In the genomic region with DNA sequence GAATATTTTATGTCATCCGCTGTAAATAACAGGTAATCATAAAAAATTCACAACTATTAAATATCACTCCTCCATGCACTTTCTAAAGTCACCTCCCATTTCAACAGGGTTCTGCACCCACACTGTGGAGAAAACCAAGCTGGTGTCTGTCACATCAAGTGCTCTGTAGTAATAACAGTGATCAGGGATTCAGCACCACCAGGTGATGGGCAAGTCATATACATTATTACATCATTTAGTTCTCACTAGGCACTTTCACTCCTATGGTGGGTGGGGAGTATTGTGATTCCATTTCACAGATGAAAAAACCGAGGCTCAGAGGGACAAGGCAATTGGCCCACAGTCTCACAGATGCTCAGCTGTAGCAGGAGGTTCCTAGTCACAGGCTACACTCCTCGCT, we compare ENCODE assay signal across 26 cellular contexts. TPM values are rescaled to one million over a fixed set of nuclear protein-coding genes. Genes with fewer than 3 reads are reported as not detected.
"Had no signal": no experiment of that assay in that cellular context is flagged by ENCODE, and none has a peak within 500 bp of the region (broad histone marks: within the 10 kb centered on the region; RNA-seq: fewer than 3 reads in every experiment).

No MANE protein-coding gene starts in this region.

- H3K4me3 ChIP-seq: left lung, lower lobe of right lung, ovary, right atrium auricular region, skin epidermis, tibial nerve, uterus had no signal

- H3K4me3 Mint-ChIP-seq: naive thymus-derived CD8-positive, alpha-beta T cell; nephron; neural crest cell; stimulated activated naive B cell treated with anti-CD40 and anti-IgM and Interleukin-4, amounts not matched to agents 10 μg/mL and 1 μg/mL and 100 μg/mL, for 72 hours; stimulated activated naive CD8-positive, alpha-beta T cell treated with anti-CD3 and anti-CD28 coated beads, Interleukin-15, Interleukin-2, amounts not matched to agents 100 ng/mL and 50 ng/mL, for 24 hours; type B pancreatic cell had no signal

- H3K36me3 ChIP-seq: left lung, lower lobe of right lung, neutrophil, ovary, right atrium auricular region, tibial nerve, uterus had no signal

- H3K27ac Mint-ChIP-seq: naive thymus-derived CD8-positive, alpha-beta T cell; nephron; progenitor cell of endocrine pancreas; stimulated activated naive B cell treated with anti-CD40 and anti-IgM and Interleukin-4, amounts not matched to agents 10 μg/mL and 1 μg/mL and 100 μg/mL, for 72 hours; stimulated activated naive CD8-positive, alpha-beta T cell treated with anti-CD3 and anti-CD28 coated beads, Interleukin-15, Interleukin-2, amounts not matched to agents 100 ng/mL and 50 ng/mL, for 24 hours; type B pancreatic cell had no signal

- H3K36me3 Mint-ChIP-seq: naive thymus-derived CD8-positive, alpha-beta T cell; stimulated activated naive B cell treated with anti-CD40 and anti-IgM and Interleukin-4, amounts not matched to agents 10 μg/mL and 1 μg/mL and 100 μg/mL, for 72 hours; type B pancreatic cell had no signal

- ATAC-seq: left colon; left lung; lower lobe of right lung; naive thymus-derived CD8-positive, alpha-beta T cell; sciatic nerve; stimulated activated naive B cell treated with anti-CD40 and anti-IgM and Interleukin-4, amounts not matched to agents 10 μg/mL and 1 μg/mL and 100 μg/mL, for 72 hours had no signal

- H3K27me3 ChIP-seq: left lung, ovary, right atrium auricular region, tibial nerve, uterus had no signal

- H3K9me3 Mint-ChIP-seq: naive thymus-derived CD8-positive, alpha-beta T cell; nephron; neural crest cell; stimulated activated naive B cell treated with anti-CD40 and anti-IgM and Interleukin-4, amounts not matched to agents 10 μg/mL and 1 μg/mL and 100 μg/mL, for 72 hours; stimulated activated naive CD8-positive, alpha-beta T cell treated with anti-CD3 and anti-CD28 coated beads, Interleukin-15, Interleukin-2, amounts not matched to agents 100 ng/mL and 50 ng/mL, for 24 hours; type B pancreatic cell had no signal

- H3K4me1 ChIP-seq: left lung, lower lobe of right lung, right atrium auricular region, uterus had no signal

- H3K9me3 ChIP-seq: left lung, lower lobe of right lung, neutrophil, ovary, right atrium auricular region, tibial nerve, uterus had no signal

- DNase-seq: hippocampal formation; kidney; left colon; left lung; lower lobe of right lung; mammary epithelial cell; mesenchymal stem cell; naive thymus-derived CD8-positive, alpha-beta T cell; ovary; stimulated activated CD4-positive, alpha-beta T cell treated with anti-CD3 and anti-CD28 coated beads, Interleukin-12 subunit alpha, Interleukin-12 subunit beta, amount 100 ng/mL, for 4 hours; stimulated activated CD4-positive, alpha-beta T cell treated with anti-CD3 and anti-CD28 coated beads, Interleukin-15, amount 100 ng/mL, for 24 hours; stimulated activated CD4-positive, alpha-beta T cell treated with anti-CD3 and anti-CD28 coated beads, Interleukin-2, amount 100 ng/mL, for 24 hours; stimulated activated CD4-positive, alpha-beta T cell treated with anti-CD3 and anti-CD28 coated beads, Interleukin-4, amount 100 ng/mL, for 1 hour; stimulated activated naive B cell treated with anti-CD40 and anti-IgM and Interleukin-4, amounts not matched to agents 10 μg/mL and 1 μg/mL and 100 μg/mL, for 72 hours; substantia nigra; uterus had no signal

- H3K27ac ChIP-seq: left lung, lower lobe of right lung, neutrophil, ovary, right atrium auricular region, skin epidermis, tibial nerve, uterus had no signal

- H3K27me3 Mint-ChIP-seq: stimulated activated naive CD8-positive, alpha-beta T cell treated with anti-CD3 and anti-CD28 coated beads, Interleukin-15, Interleukin-2, amounts not matched to agents 100 ng/mL and 50 ng/mL, for 24 hours had no signal

RNA-seq across cellular contexts. Expression of a gene that starts 8.7 kb away (rescaled TPM):
- total RNA-seq: naive thymus-derived CD8-positive, alpha-beta T cell had no signal
